ENCODE assay signal across 30 cellular contexts in the genomic region with DNA sequence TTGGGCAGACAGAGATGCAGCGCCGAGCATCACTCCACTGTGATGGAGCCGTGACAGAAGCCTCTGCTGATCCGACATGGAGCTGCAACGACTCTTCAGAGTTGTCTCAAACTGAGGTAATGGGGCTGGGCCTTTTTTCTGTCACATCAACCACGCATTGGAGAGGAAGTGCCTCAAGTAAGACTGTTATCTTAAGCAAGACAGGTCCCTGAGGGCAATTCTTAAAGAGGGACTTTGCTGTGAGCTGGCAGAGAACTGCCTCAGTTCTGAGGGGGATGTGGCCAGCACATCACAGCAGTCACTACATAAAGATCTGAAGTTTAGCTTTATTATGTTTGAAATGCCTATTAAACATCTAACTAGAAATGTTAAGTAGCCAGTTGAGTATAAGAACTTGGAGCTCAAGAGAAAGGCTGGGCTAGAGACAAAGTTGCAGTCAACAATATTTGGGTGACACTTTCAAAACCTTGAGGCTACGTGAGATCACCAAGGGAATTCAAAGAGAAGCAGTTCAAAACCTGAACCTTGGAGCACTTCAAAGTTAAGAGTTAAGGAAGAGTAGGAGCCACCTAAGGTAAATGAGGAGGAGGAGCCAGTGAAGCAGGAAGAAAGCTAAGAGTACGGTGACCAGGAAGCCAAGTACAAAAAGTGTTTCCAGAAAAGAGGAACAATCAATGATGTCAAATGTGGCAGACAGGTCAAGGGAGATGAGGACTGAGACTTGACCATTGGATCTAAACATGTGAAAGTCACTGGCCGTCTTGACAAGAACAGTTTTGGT.
"Had no signal": no experiment of that assay in that cellular context is flagged by ENCODE, and none has a peak within 500 bp of the region (broad histone marks: within the 10 kb centered on the region; RNA-seq: fewer than 3 reads in every experiment).

No MANE protein-coding gene starts in this region.

- H3K4me1 ChIP-seq: heart left ventricle, lower lobe of right lung, suprapubic skin, tibial artery had no signal

- H3K27me3 ChIP-seq: ovary, suprapubic skin, tibial artery had no signal

- H3K4me3 ChIP-seq: heart left ventricle, lower lobe of right lung, ovary, skin epidermis, suprapubic skin, tibial artery had no signal

- ATAC-seq: activated CD8-positive, alpha-beta T cell treated with anti-CD3 and anti-CD28 coated beads for 36 hours; activated naive CD8-positive, alpha-beta T cell treated with anti-CD3 and anti-CD28 coated beads, Interleukin-2, amount 50 U/mL, for 24 hours; activated T-cell treated with anti-CD3 and anti-CD28 coated beads, Interleukin-2, amount 50 U/mL, for 4 hours; activated T-helper 17 cell treated with anti-CD3 and anti-CD28 coated beads, Interleukin-2, amount 50 U/mL, for 72 hours; heart left ventricle; lower lobe of right lung; sciatic nerve; WTC11 had no signal

- H3K36me3 ChIP-seq: heart left ventricle, lower lobe of right lung, neutrophil, ovary, suprapubic skin, tibial artery had no signal

- DNase-seq: activated CD4-positive, alpha-beta T cell treated with anti-CD3 and anti-CD28 coated beads for 1 hour; activated CD4-positive, alpha-beta T cell treated with anti-CD3 and anti-CD28 coated beads, Interleukin-2, amount 50 U/mL, for 1 hour; activated CD8-positive, alpha-beta T cell treated with anti-CD3 and anti-CD28 coated beads for 36 hours; activated gamma-delta T cell treated with Interleukin-2 at 50 U/mL for 16 hours; activated naive CD8-positive, alpha-beta T cell treated with anti-CD3 and anti-CD28 coated beads, Interleukin-2, amount 50 U/mL, for 24 hours; activated T-cell treated with anti-CD3 and anti-CD28 coated beads, Interleukin-2, amount 50 U/mL, for 4 hours; amygdala; central memory CD4-positive, alpha-beta T cell; foreskin fibroblast; heart left ventricle; hypothalamus; immature natural killer cell; kidney; lower lobe of right lung; mesenchymal stem cell; ovary; retina; stimulated activated CD4-positive, alpha-beta T cell treated with anti-CD3 and anti-CD28 coated beads, Interleukin-15, amount 100 ng/mL, for 24 hours; stimulated activated CD4-positive, alpha-beta T cell treated with anti-CD3 and anti-CD28 coated beads, Interleukin-2, amount 100 ng/mL, for 24 hours; stimulated activated naive CD4-positive, alpha-beta T cell; SW 1271; T1000; tibial artery had no signal

- FAIRE-seq: endothelial cell of umbilical vein, kidney had no signal

- H3K9me3 ChIP-seq: heart left ventricle, lower lobe of right lung, neutrophil, ovary, suprapubic skin, tibial artery had no signal

- H3K27ac ChIP-seq: heart left ventricle, lower lobe of right lung, neutrophil, ovary, skin epidermis, suprapubic skin, tibial artery had no signal
